ENCODE assay signal across 14 cellular contexts in the genomic region with DNA sequence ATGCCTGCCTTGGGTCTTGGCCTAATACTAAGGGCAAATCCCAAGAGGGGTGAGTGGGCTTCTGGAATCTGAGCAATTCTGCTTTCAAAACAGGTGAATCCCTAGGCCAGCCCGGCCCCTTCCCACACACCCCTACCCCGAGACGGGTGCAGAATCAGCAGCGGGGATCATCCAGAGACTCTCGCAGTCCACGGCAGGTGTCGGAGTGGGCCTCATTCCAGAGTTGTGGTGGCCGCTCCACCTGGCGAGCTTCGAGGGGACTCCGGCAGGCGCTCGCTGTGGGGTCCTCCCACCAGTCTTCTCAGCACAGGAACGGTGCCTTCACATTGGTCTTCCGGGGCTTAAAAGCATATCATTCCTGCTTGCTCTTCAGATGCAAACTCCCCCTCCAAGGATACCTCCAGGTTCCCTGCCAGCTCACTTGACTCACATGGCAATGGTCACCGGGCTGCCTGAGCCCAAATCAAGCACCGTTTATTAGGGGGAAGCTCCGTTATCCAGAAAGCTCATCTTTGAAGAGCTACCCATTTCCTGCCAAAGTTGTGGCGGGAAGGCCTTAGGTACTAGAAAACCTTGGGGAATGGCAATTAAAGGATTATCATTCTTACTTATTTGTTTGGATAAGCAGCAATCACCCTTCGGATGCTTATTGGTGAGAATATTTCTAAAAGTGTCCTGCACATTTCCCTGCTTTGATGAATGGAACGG.
"Had no signal": no experiment of that assay in that cellular context is flagged by ENCODE, and none has a peak within 500 bp of the region (broad histone marks: within the 10 kb centered on the region; RNA-seq: fewer than 3 reads in every experiment).

No MANE protein-coding gene starts in this region.

- H3K4me1 ChIP-seq: prostate gland, sigmoid colon, testis had no signal

- H3K36me3 ChIP-seq: prostate gland, sigmoid colon had no signal

- H3K9me3 ChIP-seq: body of pancreas, prostate gland, sigmoid colon, testis had no signal

- DNase-seq: activated CD4-positive, alpha-beta T cell treated with anti-CD3 and anti-CD28 coated beads for 1 hour; activated CD4-positive, alpha-beta T cell treated with anti-CD3 and anti-CD28 coated beads, Interleukin-2, amount 50 U/mL, for 48 hours; activated CD8-positive, alpha-beta memory T cell treated with anti-CD3 and anti-CD28 coated beads, Interleukin-2, amount 10 ng/mL, durations not matched to agents 7 days and 5 days; activated effector memory CD4-positive, alpha-beta T cell treated with Interleukin-2 at 50 U/mL for 16 hours; activated T-cell treated with anti-CD3 and anti-CD28 coated beads, Interleukin-2, amount 50 U/mL, for 24 hours; central memory CD4-positive, alpha-beta T cell; erythroblast; naive thymus-derived CD8-positive, alpha-beta T cell; sigmoid colon; stimulated activated CD4-positive, alpha-beta T cell treated with anti-CD3 and anti-CD28 coated beads, Interleukin-12 subunit alpha, Interleukin-12 subunit beta, amount 100 ng/mL, for 4 hours; stimulated activated naive CD8-positive, alpha-beta T cell treated with anti-CD3 and anti-CD28 coated beads, Interleukin-15, Interleukin-2, amounts not matched to agents 100 U/mL and 50 U/mL, for 24 hours; testis had no signal

- H3K27ac ChIP-seq: body of pancreas, prostate gland, sigmoid colon, testis had no signal

- H3K27me3 ChIP-seq: body of pancreas, sigmoid colon, testis had no signal

- H3K4me3 ChIP-seq: body of pancreas, prostate gland, sigmoid colon, testis had no signal

- ATAC-seq: activated CD8-positive, alpha-beta memory T cell treated with anti-CD3 and anti-CD28 coated beads, Interleukin-2, amount 10 ng/mL, durations not matched to agents 7 days and 5 days; body of pancreas; naive thymus-derived CD8-positive, alpha-beta T cell had no signal
